Comparison of ENCODE assay signal across 8 cellular contexts in genomic region chr2:201130524-201131186, GRCh38. TPM values are rescaled to one million over a fixed set of nuclear protein-coding genes. Genes with fewer than 3 reads are reported as not detected.
DNase-seq lines count a peak whose midpoint lies in the region; ATAC-seq and TF ChIP-seq lines count a peak whose summit lies in the region.

No MANE protein-coding gene starts in this region.

- peak; percentile 44 for ATAC-seq in left lobe of liver
- no peak for ATAC-seq in HG02840 (IDR thresholded peaks at IDR 0.05; ENCODE audit: low FRiP score, unreplicated experiment)

- H3K36me3 ChIP-seq in MG63 (peaks cover 36% of the 10 kb centered on the region), vagina (peaks cover 0 to 13% of the 10 kb centered on the region in 2 donors), prostate gland (no peaks in the 10 kb centered on the region)

- H3K27ac ChIP-seq in vagina: peak overlapping the region; percentile 74
- H3K27ac ChIP-seq in prostate gland: no peak overlapping the region

- TF ChIP-seq POLR2A in vagina (IDR thresholded peaks at IDR 0.05) (no peak), prostate gland (IDR thresholded peaks at IDR 0.05) (no peak)

- peaks cover 93% of the 10 kb centered on the region for H3K4me1 ChIP-seq in vagina
- H3K4me1 ChIP-seq in prostate gland (replicated peaks): no peaks in the 10 kb centered on the region

- H3K4me3 ChIP-seq in GM12864 (ENCODE audit: low read depth, low read length) (peak overlapping the region; percentile 60), MG63 (peak overlapping the region; percentile 13), vagina (peak overlapping the region in 1 of 2 donors; percentile 10), prostate gland (no peak overlapping the region)

- DNase-seq in GM12864 (ENCODE audit: low read depth) (no peak), MG63 (peak; percentile 50), amniotic epithelial cell (ENCODE audit: low read depth) (peak; percentile 97), left lobe of liver (ENCODE audit: low spot score) (no peak), vagina (ENCODE audit: extremely low spot score in 2 of 2) (peak in 1 of 2 donors; percentile 82), prostate gland (ENCODE audit: low spot score) (no peak)
- DNase-seq in stimulated activated CD4-positive, alpha-beta T cell treated with anti-CD3 and anti-CD28 coated beads, Interleukin-4, amount 100 ng/mL, for 1 hour: no peak

- TF ChIP-seq CTCF in GM12864 (IDR thresholded peaks at IDR 0.05; ENCODE audit: low read depth, low read length, missing control alignments) (no peak), vagina (IDR thresholded peaks at IDR 0.05) (no peak), prostate gland (IDR thresholded peaks at IDR 0.05) (no peak)

- H3K27me3 ChIP-seq in MG63: no peaks in the 10 kb centered on the region
- H3K27me3 ChIP-seq in vagina: no peaks in the 10 kb centered on the region
- no peaks in the 10 kb centered on the region for H3K27me3 ChIP-seq in prostate gland (replicated peaks; ENCODE audit: insufficient read depth)

- no peaks in the 10 kb centered on the region for H3K9me3 ChIP-seq in MG63
- H3K9me3 ChIP-seq in vagina: no peaks in the 10 kb centered on the region
- H3K9me3 ChIP-seq in prostate gland: no peaks in the 10 kb centered on the region

- 66% methylated on average over 3 of the region's 3 CpGs for WGBS in prostate gland

- intact Hi-C loops in vagina (cut with DNase I): no loop called here
- intact Hi-C loops in prostate gland (cut with DNase I): no loop called here

RNA-seq across cellular contexts. Expression of gene CFLAR, which starts 14.7 kb away (rescaled TPM):
- 29.3 and 39.6 TPM in 2 replicates for total RNA-seq in MG63 (2014; rRNA removed; shearing (Covaris generic); ENCODE audit: low replicate concordance)
- total RNA-seq in left lobe of liver (73.7 TPM), vagina (144 TPM), prostate gland (100 to 1,000 TPM in 1 of 2 donors, 10 to 100 TPM in 1; 92.4 to 141 TPM)

RNA-seq across cellular contexts. Expression of gene CASP10, which starts 52.3 kb away (rescaled TPM):
- 0.91 and 4.7 TPM in 2 replicates for total RNA-seq in MG63 (2014; rRNA removed; shearing (Covaris generic); ENCODE audit: low replicate concordance)
- total RNA-seq in left lobe of liver (5.4 TPM), vagina (8.3 TPM), prostate gland (1 to 10 TPM; 1.7 to 9.8 TPM)

RNA-seq across cellular contexts. Expression of gene NDUFB3, which starts 58.9 kb away (rescaled TPM):
- total RNA-seq in MG63 (2014; rRNA removed; shearing (Covaris generic); ENCODE audit: low replicate concordance): 126 and 240 TPM in 2 replicates
- total RNA-seq in left lobe of liver: 51.8 TPM
- total RNA-seq in vagina: 38.8 TPM
- total RNA-seq in prostate gland: 10 to 100 TPM; 45.5 to 84.3 TPM

RNA-seq across cellular contexts. Expression of gene HYCC2, which starts 59.2 kb away (rescaled TPM):
- 0.62 and 0.86 TPM in 2 replicates for total RNA-seq in MG63 (2014; rRNA removed; shearing (Covaris generic); ENCODE audit: low replicate concordance)
- total RNA-seq in left lobe of liver (12.1 TPM), vagina (14.7 TPM), prostate gland (10 to 100 TPM; 13.6 to 16.3 TPM)

Comparison
In these comparisons a context has a peak if more than half of its experiments do, and no peak if none do; other contexts are left out.
1. DNase-seq: peak in MG63 (single experiment) and amniotic epithelial cell (single experiment); none in GM12864 (single experiment), left lobe of liver (single experiment), prostate gland (single experiment) and stimulated activated CD4-positive, alpha-beta T cell treated with anti-CD3 and anti-CD28 coated beads, Interleukin-4, amount 100 ng/mL, for 1 hour (single experiment).
2. H3K4me3 ChIP-seq: peak in GM12864 (single experiment) and MG63 (single experiment); none in prostate gland (0 of 2).